In genomic region chr15:38671675-38672141, GRCh38 we compare ENCODE assay signal across 8 cellular contexts.
DNase-seq lines count a peak whose midpoint lies in the region; ATAC-seq and TF ChIP-seq lines count a peak whose summit lies in the region.

No MANE protein-coding gene starts in this region.

- H3K9me3 ChIP-seq in stomach: no peaks in the 10 kb centered on the region

- no peaks in the 10 kb centered on the region for H3K27me3 Mint-ChIP-seq in activated T-cell treated with anti-CD3 and anti-CD28 coated beads, Interleukin-2, amount 50 U/mL, for 72 hours (ENCODE audit: low read depth)
- H3K27me3 Mint-ChIP-seq in stimulated activated naive CD8-positive, alpha-beta T cell treated with anti-CD3 and anti-CD28 coated beads, Interleukin-15, amount 100 ng/mL, for 72 hours: no peaks in the 10 kb centered on the region

- no peaks in the 10 kb centered on the region for H3K4me1 ChIP-seq in stomach

- H3K4me1 Mint-ChIP-seq in activated T-cell treated with anti-CD3 and anti-CD28 coated beads, Interleukin-2, amount 50 U/mL, for 72 hours (ENCODE audit: low read depth): peaks cover 81% of the 10 kb centered on the region
- H3K4me1 Mint-ChIP-seq in stimulated activated naive CD8-positive, alpha-beta T cell treated with anti-CD3 and anti-CD28 coated beads, Interleukin-15, amount 100 ng/mL, for 72 hours: peaks cover 93% of the 10 kb centered on the region

- intact Hi-C loops in stomach (cut with DNase I; ENCODE audit: low total_unique reads): no loop called here

- peaks cover 0 to 10% (median 0%) of the 10 kb centered on the region in 3 donors for H3K27me3 ChIP-seq in stomach

- no peak for TF ChIP-seq EP300 in stomach (IDR thresholded peaks at IDR 0.05)

- peak; percentile 72 for DNase-seq in activated CD8-positive, alpha-beta memory T cell treated with anti-CD3 and anti-CD28 coated beads for 24 hours
- no peak for DNase-seq in activated CD8-positive, alpha-beta memory T cell treated with anti-CD3 and anti-CD28 coated beads, Interleukin-2, amount 50 U/mL, for 48 hours
- peak; percentile 63 to 66 for DNase-seq in activated T-cell treated with anti-CD3 and anti-CD28 coated beads, Interleukin-2, amount 50 U/mL, for 72 hours
- DNase-seq in stimulated activated naive CD8-positive, alpha-beta T cell treated with anti-CD3 and anti-CD28 coated beads, Interleukin-15, amount 100 ng/mL, for 72 hours: peak; percentile 57 to 73
- DNase-seq in cerebellar cortex (ENCODE audit: low spot score): no peak
- DNase-seq in stomach: no peak
- DNase-seq in midbrain (lab: John Stamatoyannopoulos, UW): no peak

- TF ChIP-seq POLR2A in stomach (IDR thresholded peaks at IDR 0.05): no peak

- ATAC-seq in HG03103 (IDR thresholded peaks at IDR 0.05; ENCODE audit: low read depth, unreplicated experiment): peak; percentile 43
- peak; percentile 62 to 68 for ATAC-seq in activated T-cell treated with anti-CD3 and anti-CD28 coated beads, Interleukin-2, amount 50 U/mL, for 72 hours (replicated peaks in 1 of 2)
- peak; percentile 79 for ATAC-seq in stimulated activated naive CD8-positive, alpha-beta T cell treated with anti-CD3 and anti-CD28 coated beads, Interleukin-15, amount 100 ng/mL, for 72 hours

- no peaks in the 10 kb centered on the region for H3K36me3 Mint-ChIP-seq in activated T-cell treated with anti-CD3 and anti-CD28 coated beads, Interleukin-2, amount 50 U/mL, for 72 hours (ENCODE audit: insufficient read depth in 2 of 2)

- no peaks in the 10 kb centered on the region for H3K36me3 ChIP-seq in stomach

- peak overlapping the region; percentile 78 to 93 for H3K4me3 Mint-ChIP-seq in activated T-cell treated with anti-CD3 and anti-CD28 coated beads, Interleukin-2, amount 50 U/mL, for 72 hours
- H3K4me3 Mint-ChIP-seq in stimulated activated naive CD8-positive, alpha-beta T cell treated with anti-CD3 and anti-CD28 coated beads, Interleukin-15, amount 100 ng/mL, for 72 hours: peak overlapping the region; percentile 77 to 78

- no peak for TF ChIP-seq CTCF in stomach (IDR thresholded peaks at IDR 0.05)

- 77 to 83% (median 80%) methylated on average over 5 of the region's 5 CpGs for WGBS in stomach, 5 donors

- H3K27ac ChIP-seq in stomach: peak overlapping the region in 1 of 5 donors; percentile 52

- H3K27ac Mint-ChIP-seq in activated T-cell treated with anti-CD3 and anti-CD28 coated beads, Interleukin-2, amount 50 U/mL, for 72 hours: peak overlapping the region; percentile 99
- peak overlapping the region; percentile 90 to 94 for H3K27ac Mint-ChIP-seq in stimulated activated naive CD8-positive, alpha-beta T cell treated with anti-CD3 and anti-CD28 coated beads, Interleukin-15, amount 100 ng/mL, for 72 hours

- no peak overlapping the region for H3K4me3 ChIP-seq in stomach

- peaks cover 1 to 2% of the 10 kb centered on the region in 2 donors for H3K9me3 Mint-ChIP-seq in activated T-cell treated with anti-CD3 and anti-CD28 coated beads, Interleukin-2, amount 50 U/mL, for 72 hours
- peaks cover 0 to 6% of the 10 kb centered on the region in 2 donors for H3K9me3 Mint-ChIP-seq in stimulated activated naive CD8-positive, alpha-beta T cell treated with anti-CD3 and anti-CD28 coated beads, Interleukin-15, amount 100 ng/mL, for 72 hours

Comparison
In these comparisons a context has a peak if more than half of its experiments do, and no peak if none do; other contexts are left out.
1. DNase-seq: peak in activated CD8-positive, alpha-beta memory T cell treated with anti-CD3 and anti-CD28 coated beads for 24 hours (single experiment), activated T-cell treated with anti-CD3 and anti-CD28 coated beads, Interleukin-2, amount 50 U/mL, for 72 hours (2 of 2) and stimulated activated naive CD8-positive, alpha-beta T cell treated with anti-CD3 and anti-CD28 coated beads, Interleukin-15, amount 100 ng/mL, for 72 hours (2 of 2); none in activated CD8-positive, alpha-beta memory T cell treated with anti-CD3 and anti-CD28 coated beads, Interleukin-2, amount 50 U/mL, for 48 hours (single experiment), cerebellar cortex (single experiment), stomach (single experiment) and midbrain (single experiment).
2. Peak in every context shown above with its lines, with median percentiles within 50 percentile points of each other: ATAC-seq.